ENCODE assay signal across 1 cellular context in the genomic region with DNA sequence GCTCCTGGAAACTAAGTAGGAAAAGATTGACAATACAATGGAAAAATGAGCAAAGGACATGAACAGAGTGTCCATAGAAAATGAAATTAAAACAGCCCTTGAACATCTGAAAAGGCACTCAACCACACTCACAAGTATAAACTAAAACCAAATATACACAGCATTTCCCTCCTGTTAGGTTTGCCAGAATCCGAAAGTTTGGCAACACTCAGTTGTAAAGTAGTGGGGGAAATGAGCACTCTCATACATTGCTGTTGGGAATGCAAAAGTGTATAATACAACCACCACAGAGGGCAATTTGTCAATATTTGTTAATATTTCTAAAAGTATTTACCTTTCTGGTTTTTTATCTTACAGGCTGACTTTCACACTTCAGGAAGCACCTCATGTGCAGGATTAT.
TF ChIP-seq lines count a peak whose summit lies in the region.

No MANE protein-coding gene starts in this region.

TF ChIP-seq in IMR-90, 13 proteins besides CTCF, POLR2A, EP300 and RAD21 (continued from another document):
- no peak for TF ChIP-seq MAFK (IDR thresholded peaks at IDR 0.05; ENCODE audit: low read depth, low read length)
- TF ChIP-seq MXI1 (IDR thresholded peaks at IDR 0.05; ENCODE audit: borderline replicate concordance, low read depth, low read length): no peak
